ENCODE assay signal across 22 cellular contexts in the genomic region with DNA sequence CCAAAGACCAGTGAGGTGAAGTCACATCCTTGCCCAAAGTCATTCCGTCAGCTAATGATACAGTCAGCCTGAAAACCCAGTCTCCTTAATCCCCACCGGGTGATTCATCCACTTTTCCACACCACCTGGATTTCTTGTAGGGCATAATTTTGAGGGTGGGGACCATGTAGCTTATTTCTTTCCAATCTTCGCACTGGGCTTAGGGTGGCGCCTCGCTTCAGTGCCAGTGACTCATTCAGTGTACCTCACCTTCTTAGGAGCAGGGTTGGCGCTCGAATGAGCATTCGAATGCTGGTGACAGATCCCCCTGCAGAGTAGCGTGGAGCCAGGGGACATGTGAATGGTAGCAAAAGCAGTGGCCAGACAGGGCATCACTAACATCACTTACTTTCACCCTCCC. TPM values are rescaled to one million over a fixed set of nuclear protein-coding genes. Genes with fewer than 3 reads are reported as not detected.
DNase-seq lines count a peak whose midpoint lies in the region; ATAC-seq and TF ChIP-seq lines count a peak whose summit lies in the region.
"Had no signal": no experiment of that assay in that cellular context is flagged by ENCODE, and none has a peak within 500 bp of the region (broad histone marks: within the 10 kb centered on the region; RNA-seq: fewer than 3 reads in every experiment).

No MANE protein-coding gene starts in this region.

- no peak overlapping the region for H3K4me3 ChIP-seq in hepatocyte
- H3K4me3 ChIP-seq: ascending aorta, K562, prostate gland, transverse colon had no signal

- 82% methylated on average over 9 of the region's 9 CpGs for WGBS in hepatocyte (ENCODE audit: low lambda C conversion rate, missing lambda C conversion rate)

- H3K4me3 Mint-ChIP-seq in stimulated activated memory B cell treated with anti-CD40 and anti-IgM and Interleukin-4, amounts not matched to agents 10 μg/mL and 1 μg/mL and 100 μg/mL, for 72 hours = no peak overlapping the region
- H3K4me3 Mint-ChIP-seq: activated T-helper 1 cell treated with anti-CD3 and anti-CD28 coated beads, Interleukin-12 subunit alpha, Interleukin-12 subunit beta, Interleukin-2, Interleukin-4 antibody, amounts not matched to agents 30 ng/mL and 10 ng/mL and 1 ng/mL, durations not matched to agents 14 hours and 24 hours and 36 hours had no signal

- TF ChIP-seq CTCF in RWPE1 (conservative IDR thresholded peaks at IDR 0.05; ENCODE audit: low read depth) = no peak
- no peak for TF ChIP-seq CTCF in hepatocyte (IDR thresholded peaks at IDR 0.05; ENCODE audit: poor library complexity)

- H3K9me2 ChIP-seq in hepatocyte (replicated peaks; ENCODE audit: insufficient read depth) = no peaks in the 10 kb centered on the region

- H3K4me2 ChIP-seq in hepatocyte = no peak overlapping the region

- H3K27me3 ChIP-seq in hepatocyte = no peaks in the 10 kb centered on the region
- H3K27me3 ChIP-seq: ascending aorta, transverse colon had no signal

- no peaks in the 10 kb centered on the region for H3K79me2 ChIP-seq in hepatocyte

- peaks cover 83% of the 10 kb centered on the region for H3K4me1 ChIP-seq in hepatocyte (ENCODE audit: insufficient read depth)
- H3K4me1 ChIP-seq: prostate gland had no signal

- peaks cover 76% of the 10 kb centered on the region for H3K4me1 Mint-ChIP-seq in stimulated activated memory B cell treated with anti-CD40 and anti-IgM and Interleukin-4, amounts not matched to agents 10 μg/mL and 1 μg/mL and 100 μg/mL, for 72 hours

- H3K36me3 Mint-ChIP-seq in stimulated activated memory B cell treated with anti-CD40 and anti-IgM and Interleukin-4, amounts not matched to agents 10 μg/mL and 1 μg/mL and 100 μg/mL, for 72 hours = peaks cover 11% of the 10 kb centered on the region

- no peak overlapping the region for H2AFZ ChIP-seq in hepatocyte

- H3K27ac Mint-ChIP-seq in stimulated activated memory B cell treated with anti-CD40 and anti-IgM and Interleukin-4, amounts not matched to agents 10 μg/mL and 1 μg/mL and 100 μg/mL, for 72 hours = peak overlapping the region; percentile 94
- H3K27ac Mint-ChIP-seq: activated naive CD4-positive, alpha-beta T cell treated with anti-CD3 and anti-CD28 coated beads, Interleukin-2, amount 50 U/mL, for 72 hours; activated T-helper 1 cell treated with anti-CD3 and anti-CD28 coated beads, Interleukin-12 subunit alpha, Interleukin-12 subunit beta, Interleukin-2, Interleukin-4 antibody, amounts not matched to agents 30 ng/mL and 10 ng/mL and 1 ng/mL, durations not matched to agents 14 hours and 24 hours and 36 hours had no signal

- H4K20me1 ChIP-seq in hepatocyte (ENCODE audit: insufficient read depth, poor library complexity, severe bottlenecking) = no peaks in the 10 kb centered on the region

- no peaks in the 10 kb centered on the region for H3K27me3 Mint-ChIP-seq in stimulated activated memory B cell treated with anti-CD40 and anti-IgM and Interleukin-4, amounts not matched to agents 10 μg/mL and 1 μg/mL and 100 μg/mL, for 72 hours

- no peaks in the 10 kb centered on the region for H3K9me3 ChIP-seq in hepatocyte (ENCODE audit: low read depth)
- H3K9me3 ChIP-seq: ascending aorta, prostate gland, transverse colon had no signal

- no peaks in the 10 kb centered on the region for H3K36me3 ChIP-seq in hepatocyte (replicated peaks; ENCODE audit: insufficient read depth, low read depth)
- H3K36me3 ChIP-seq: ascending aorta, prostate gland, transverse colon had no signal

- H3K9me3 Mint-ChIP-seq in stimulated activated memory B cell treated with anti-CD40 and anti-IgM and Interleukin-4, amounts not matched to agents 10 μg/mL and 1 μg/mL and 100 μg/mL, for 72 hours = no peaks in the 10 kb centered on the region
- H3K9me3 Mint-ChIP-seq: activated naive CD4-positive, alpha-beta T cell treated with anti-CD3 and anti-CD28 coated beads, Interleukin-2, amount 50 U/mL, for 72 hours; activated T-helper 1 cell treated with anti-CD3 and anti-CD28 coated beads, Interleukin-12 subunit alpha, Interleukin-12 subunit beta, Interleukin-2, Interleukin-4 antibody, amounts not matched to agents 30 ng/mL and 10 ng/mL and 1 ng/mL, durations not matched to agents 14 hours and 24 hours and 36 hours had no signal

- ATAC-seq in stimulated activated memory B cell treated with anti-CD40 and anti-IgM and Interleukin-4, amounts not matched to agents 10 μg/mL and 1 μg/mL and 100 μg/mL, for 72 hours = no peak
- no peak for ATAC-seq in HG03521 (IDR thresholded peaks at IDR 0.05; ENCODE audit: unreplicated experiment)
- ATAC-seq: activated naive CD4-positive, alpha-beta T cell treated with anti-CD3 and anti-CD28 coated beads, Interleukin-2, amount 50 U/mL, for 72 hours; left lobe of liver had no signal

- POLR2A ChIA-PET in RWPE1 (lab: Yijun Ruan, JAX; ENCODE audit: low non-redundant PET) = interaction anchor here (0.5 kb wide), 1 partner anchor 26 kb away, joined by 5 read pairs; no protein-coding TSS in a partner anchor

- peak; percentile 81 for DNase-seq in HT-29 (ENCODE audit: low spot score)
- DNase-seq in RWPE1 (ENCODE audit: low spot score) = peak; percentile 80
- no peak for DNase-seq in hepatocyte (ENCODE audit: low spot score)
- no peak for DNase-seq in SHP77 (lab: John Stamatoyannopoulos, UW)
- DNase-seq in UCSD-AML1 (lab: John Stamatoyannopoulos, UW; ENCODE audit: unreplicated experiment) = no peak
- DNase-seq: COR-L47; effector memory CD4-positive, alpha-beta T cell; glutamatergic neuron; NCI-H187 treated with DMSO at 0.1 percent for 48 hours; NCI-H2227 treated with DMSO at 0.1 percent for 48 hours; stimulated activated CD4-positive, alpha-beta T cell treated with anti-CD3 and anti-CD28 coated beads, Interleukin-2, amount 100 ng/mL, for 24 hours; stimulated activated naive CD4-positive, alpha-beta T cell treated with Interleukin-2 at 50 U/mL for 16 hours; T1000; transverse colon had no signal

- CTCF ChIA-PET in RWPE1 (lab: Yijun Ruan, JAX) = interaction anchor here (0.5 to 1.0 kb wide), 3 partner anchors 20 to 129 kb away, joined by 3 to 4 read pairs (median 3); no protein-coding TSS in a partner anchor

- H3K27ac ChIP-seq in RWPE1 (peak overlapping the region; percentile 65), hepatocyte (peak overlapping the region; percentile 41)
- H3K27ac ChIP-seq: ascending aorta, prostate gland, transverse colon had no signal

RNA-seq across cellular contexts. Expression of gene BMF, which starts 24.0 kb away (rescaled TPM):
- total RNA-seq in HT-29 (2014; rRNA removed; shearing (Covaris generic)) = 11.6 and 15.4 TPM in 2 replicates
- total RNA-seq in hepatocyte = 33.9 and 41.8 TPM in 2 replicates
- 13.8 and 15.9 TPM in 2 replicates for polyA plus RNA-seq in hepatocyte

RNA-seq across cellular contexts. Expression of gene SRP14, which starts 45.7 kb away (rescaled TPM):
- 245 and 295 TPM in 2 replicates for total RNA-seq in HT-29 (2014; rRNA removed; shearing (Covaris generic))
- total RNA-seq in hepatocyte = 219 and 274 TPM in 2 replicates
- 804 and 827 TPM in 2 replicates for polyA plus RNA-seq in hepatocyte

Comparison
In these comparisons a context has a peak if more than half of its experiments do, and no peak if none do; other contexts are left out.
1. DNase-seq: peak in HT-29 (single experiment) and RWPE1 (single experiment); none in hepatocyte (single experiment), SHP77 (0 of 2) and UCSD-AML1 (single experiment).